Comparison of ENCODE assay signal across 15 cellular contexts in the genomic region with DNA sequence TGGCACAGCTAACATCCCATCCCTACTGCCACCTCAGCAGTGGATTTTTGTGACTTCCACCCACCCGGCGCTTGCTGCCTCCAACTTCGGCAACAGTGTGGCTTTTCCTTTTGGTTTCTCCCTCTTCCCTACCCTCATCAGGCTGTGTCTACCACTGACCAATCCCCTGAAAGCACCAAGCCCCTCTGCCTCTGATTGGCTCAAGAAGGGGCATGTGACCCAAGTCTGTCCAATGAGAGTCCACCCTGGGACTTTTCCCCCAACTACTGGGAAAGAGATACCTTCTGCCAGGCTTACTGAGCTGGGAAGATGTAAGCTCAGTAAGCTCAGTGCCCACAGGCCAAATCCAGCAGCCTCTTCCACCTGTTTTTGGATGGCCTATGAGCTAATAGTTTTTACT. TPM values are rescaled to one million over a fixed set of nuclear protein-coding genes. Genes with fewer than 3 reads are reported as not detected.
DNase-seq lines count a peak whose midpoint lies in the region; ATAC-seq and TF ChIP-seq lines count a peak whose summit lies in the region.
"Had no signal": no experiment of that assay in that cellular context is flagged by ENCODE, and none has a peak within 500 bp of the region (broad histone marks: within the 10 kb centered on the region; RNA-seq: fewer than 3 reads in every experiment).

No MANE protein-coding gene starts in this region.

- H3K4me3 Mint-ChIP-seq in activated naive CD4-positive, alpha-beta T cell treated with anti-CD3 and anti-CD28 coated beads for 36 hours, result no peak overlapping the region
- no peak overlapping the region for H3K4me3 Mint-ChIP-seq in endodermal cell
- H3K4me3 Mint-ChIP-seq: naive thymus-derived CD4-positive, alpha-beta T cell; stimulated activated naive B cell treated with anti-CD40 and anti-IgM and Interleukin-4, amounts not matched to agents 10 μg/mL and 1 μg/mL and 100 μg/mL, for 72 hours had no signal

- no peak for TF ChIP-seq POLR2A in sigmoid colon (IDR thresholded peaks at IDR 0.05)
- no peak for TF ChIP-seq POLR2A in gastroesophageal sphincter (IDR thresholded peaks at IDR 0.05)

- no peak overlapping the region for H3K4me3 ChIP-seq in Panc1 (ENCODE audit: low read depth in 2 of 2, low read length in 2 of 2)
- no peak overlapping the region for H3K4me3 ChIP-seq in endodermal cell (ENCODE audit: low read length)
- no peak overlapping the region for H3K4me3 ChIP-seq in upper lobe of right lung
- no peak overlapping the region for H3K4me3 ChIP-seq in sigmoid colon
- no peak overlapping the region for H3K4me3 ChIP-seq in gastroesophageal sphincter
- H3K4me3 ChIP-seq: uterus had no signal

- H3K4me1 ChIP-seq in Panc1 (ENCODE audit: control insufficient read depth, insufficient read depth, low read length), result no peaks in the 10 kb centered on the region
- no peaks in the 10 kb centered on the region for H3K4me1 ChIP-seq in endodermal cell (ENCODE audit: control insufficient read depth, insufficient read depth, low read length)
- peaks cover 17% of the 10 kb centered on the region for H3K4me1 ChIP-seq in upper lobe of right lung
- peaks cover 0 to 23% (median 19%) of the 10 kb centered on the region in 4 donors for H3K4me1 ChIP-seq in sigmoid colon
- H3K4me1 ChIP-seq in gastroesophageal sphincter, result peaks cover 0 to 82% (median 6%) of the 10 kb centered on the region in 3 donors

- CTCF ChIA-PET in activated naive CD4-positive, alpha-beta T cell treated with anti-CD3 and anti-CD28 coated beads for 36 hours (lab: Charles Lee), result no interaction called here
- CTCF ChIA-PET in Panc1 (lab: Charles Lee), result no interaction called here

- POLR2A ChIA-PET in Panc1 (lab: Charles Lee), result no interaction called here

- intact Hi-C loops in activated naive CD4-positive, alpha-beta T cell treated with anti-CD3 and anti-CD28 coated beads for 36 hours (cut with micrococcal nuclease), result no loop called here
- intact Hi-C loops in Panc1 (cut with micrococcal nuclease; ENCODE audit: unreplicated experiment) (no loop called here), upper lobe of right lung (cut with DNase I) (no loop called here), sigmoid colon (cut with DNase I) (no loop called here)

- peak; percentile 38 to 62 for ATAC-seq in activated naive CD4-positive, alpha-beta T cell treated with anti-CD3 and anti-CD28 coated beads, Interleukin-2, amount 50 U/mL, for 72 hours
- ATAC-seq in Panc1 (peak; percentile 66), upper lobe of right lung (peak; percentile 33), left lobe of liver (no peak), gastroesophageal sphincter (no peak)
- ATAC-seq: naive thymus-derived CD4-positive, alpha-beta T cell had no signal

- no peaks in the 10 kb centered on the region for H3K9me3 ChIP-seq in Panc1 (ENCODE audit: control insufficient read depth, insufficient read depth, low read depth, low read length)
- no peaks in the 10 kb centered on the region for H3K9me3 ChIP-seq in endodermal cell (ENCODE audit: control insufficient read depth, low read length)
- H3K9me3 ChIP-seq in upper lobe of right lung, result no peaks in the 10 kb centered on the region
- no peaks in the 10 kb centered on the region for H3K9me3 ChIP-seq in sigmoid colon
- H3K9me3 ChIP-seq in gastroesophageal sphincter, result no peaks in the 10 kb centered on the region
- H3K9me3 ChIP-seq: uterus had no signal

- H3K27me3 Mint-ChIP-seq in activated naive CD4-positive, alpha-beta T cell treated with anti-CD3 and anti-CD28 coated beads for 36 hours (ENCODE audit: low read depth), result no peaks in the 10 kb centered on the region
- H3K27me3 Mint-ChIP-seq in endodermal cell (ENCODE audit: insufficient read depth), result no peaks in the 10 kb centered on the region
- H3K27me3 Mint-ChIP-seq: naive thymus-derived CD4-positive, alpha-beta T cell; stimulated activated naive B cell treated with anti-CD40 and anti-IgM and Interleukin-4, amounts not matched to agents 10 μg/mL and 1 μg/mL and 100 μg/mL, for 72 hours had no signal

- peaks cover 6% of the 10 kb centered on the region for H3K36me3 ChIP-seq in Panc1 (ENCODE audit: control insufficient read depth, insufficient read depth, low read length)
- peaks cover 87% of the 10 kb centered on the region for H3K36me3 ChIP-seq in endodermal cell (ENCODE audit: control insufficient read depth, insufficient read depth, low read length)
- peaks cover 89% of the 10 kb centered on the region for H3K36me3 ChIP-seq in upper lobe of right lung
- peaks cover 25 to 96% (median 53%) of the 10 kb centered on the region in 4 donors for H3K36me3 ChIP-seq in sigmoid colon
- H3K36me3 ChIP-seq in gastroesophageal sphincter, result peaks cover 0 to 95% of the 10 kb centered on the region in 2 donors
- H3K36me3 ChIP-seq: uterus had no signal

- no peaks in the 10 kb centered on the region for H3K27me3 ChIP-seq in Panc1 (ENCODE audit: control insufficient read depth, insufficient read depth, low read length)
- no peaks in the 10 kb centered on the region for H3K27me3 ChIP-seq in endodermal cell (ENCODE audit: control insufficient read depth, insufficient read depth, low read length, poor library complexity, severe bottlenecking)
- H3K27me3 ChIP-seq in upper lobe of right lung, result no peaks in the 10 kb centered on the region
- no peaks in the 10 kb centered on the region for H3K27me3 ChIP-seq in sigmoid colon
- H3K27me3 ChIP-seq in gastroesophageal sphincter, result no peaks in the 10 kb centered on the region
- H3K27me3 ChIP-seq: uterus had no signal

- no TSS peak for BruUV-seq in Panc1 (replicated peaks; lab: Mats Ljungman, UMichigan)

- no peak for TF ChIP-seq CTCF in Panc1 (IDR thresholded peaks at IDR 0.05)
- TF ChIP-seq CTCF in endodermal cell (conservative IDR thresholded peaks at IDR 0.05), result no peak
- no peak for TF ChIP-seq CTCF in upper lobe of right lung (IDR thresholded peaks at IDR 0.05)
- no peak for TF ChIP-seq CTCF in sigmoid colon (IDR thresholded peaks at IDR 0.05)
- no peak for TF ChIP-seq CTCF in gastroesophageal sphincter (IDR thresholded peaks at IDR 0.05)

- H3K27ac ChIP-seq in Panc1 (ENCODE audit: low read length), result no peak overlapping the region
- no peak overlapping the region for H3K27ac ChIP-seq in endodermal cell (ENCODE audit: low read depth, low read length)
- no peak overlapping the region for H3K27ac ChIP-seq in upper lobe of right lung
- peak overlapping the region in 1 of 4 donors; percentile 44 for H3K27ac ChIP-seq in sigmoid colon
- peak overlapping the region in 2 of 4 donors; percentile 65 to 68 for H3K27ac ChIP-seq in gastroesophageal sphincter
- H3K27ac ChIP-seq: uterus had no signal

- no peak for DNase-seq in activated naive CD4-positive, alpha-beta T cell treated with anti-CD3 and anti-CD28 coated beads, Interleukin-2, amount 50 U/mL, for 72 hours (ENCODE audit: low spot score in 2 of 2)
- no peak for DNase-seq in activated naive CD4-positive, alpha-beta T cell treated with anti-CD3 and anti-CD28 coated beads for 36 hours
- no peak for DNase-seq in Panc1 (ENCODE audit: low read depth, low spot score)
- DNase-seq in endodermal cell, result peak; percentile 64
- DNase-seq in upper lobe of right lung, result no peak
- DNase-seq in sigmoid colon, result no peak
- DNase-seq in left lobe of liver (ENCODE audit: low spot score), result no peak
- DNase-seq: activated CD4-positive, alpha-beta T cell treated with anti-CD3 and anti-CD28 coated beads for 4 hours; foreskin melanocyte; naive thymus-derived CD4-positive, alpha-beta T cell; NCI-H1436 treated with DMSO at 0.1 percent for 48 hours; stimulated activated CD4-positive, alpha-beta T cell treated with anti-CD3 and anti-CD28 coated beads, Interleukin-2, amount 100 ng/mL, for 48 hours; stimulated activated naive B cell treated with anti-CD40 and anti-IgM and Interleukin-4, amounts not matched to agents 10 μg/mL and 1 μg/mL and 100 μg/mL, for 72 hours; uterus had no signal

- no peaks in the 10 kb centered on the region for H3K9me3 Mint-ChIP-seq in activated naive CD4-positive, alpha-beta T cell treated with anti-CD3 and anti-CD28 coated beads, Interleukin-2, amount 50 U/mL, for 72 hours
- H3K9me3 Mint-ChIP-seq in activated naive CD4-positive, alpha-beta T cell treated with anti-CD3 and anti-CD28 coated beads for 36 hours, result no peaks in the 10 kb centered on the region
- no peaks in the 10 kb centered on the region for H3K9me3 Mint-ChIP-seq in endodermal cell

- H3K4me1 Mint-ChIP-seq in activated naive CD4-positive, alpha-beta T cell treated with anti-CD3 and anti-CD28 coated beads for 36 hours (ENCODE audit: low read depth), result peaks cover 24% of the 10 kb centered on the region
- H3K4me1 Mint-ChIP-seq in endodermal cell, result no peaks in the 10 kb centered on the region

- H3K9ac ChIP-seq in endodermal cell (ENCODE audit: extremely low read depth, low read length, poor library complexity, severe bottlenecking), result no peak overlapping the region

- H3K36me3 Mint-ChIP-seq in activated naive CD4-positive, alpha-beta T cell treated with anti-CD3 and anti-CD28 coated beads, Interleukin-2, amount 50 U/mL, for 72 hours, result peaks cover 24 to 48% of the 10 kb centered on the region in 2 donors
- H3K36me3 Mint-ChIP-seq in activated naive CD4-positive, alpha-beta T cell treated with anti-CD3 and anti-CD28 coated beads for 36 hours (ENCODE audit: low read depth), result peaks cover 51% of the 10 kb centered on the region
- peaks cover 86% of the 10 kb centered on the region for H3K36me3 Mint-ChIP-seq in endodermal cell (ENCODE audit: low read depth)

- TF ChIP-seq EP300 in sigmoid colon (IDR thresholded peaks at IDR 0.05), result no peak
- no peak for TF ChIP-seq EP300 in gastroesophageal sphincter (IDR thresholded peaks at IDR 0.05)

- 93 to 100% methylated on average over 3 of the region's 3 CpGs for WGBS in endodermal cell (ENCODE audit: insufficient coverage in 1 of 2, insufficient read length in 1 of 2), 2 experiments
- WGBS in sigmoid colon, 2 donors, result 96 to 97% methylated on average over 3 of the region's 3 CpGs
- 93 to 100% methylated on average over 3 of the region's 3 CpGs for WGBS in gastroesophageal sphincter (ENCODE audit: low coverage in 1 of 2), 2 donors

- in situ Hi-C loops in Panc1 (cut with HindIII; ENCODE audit: low pct_unique_long_range_greater_than_20kb, low sequenced_read_pairs), result no loop called here

- H3K27ac Mint-ChIP-seq in activated naive CD4-positive, alpha-beta T cell treated with anti-CD3 and anti-CD28 coated beads, Interleukin-2, amount 50 U/mL, for 72 hours, result no peak overlapping the region
- H3K27ac Mint-ChIP-seq in activated naive CD4-positive, alpha-beta T cell treated with anti-CD3 and anti-CD28 coated beads for 36 hours, result no peak overlapping the region
- no peak overlapping the region for H3K27ac Mint-ChIP-seq in endodermal cell
- H3K27ac Mint-ChIP-seq: stimulated activated naive B cell treated with anti-CD40 and anti-IgM and Interleukin-4, amounts not matched to agents 10 μg/mL and 1 μg/mL and 100 μg/mL, for 72 hours had no signal

RNA-seq across cellular contexts. Expression of a gene that starts 5.8 kb away (rescaled TPM):
- 10 to 100 TPM; 44.0 to 45.8 TPM for total RNA-seq in activated naive CD4-positive, alpha-beta T cell treated with anti-CD3 and anti-CD28 coated beads, Interleukin-2, amount 50 U/mL, for 72 hours
- 10 to 100 TPM; 51.0 to 59.2 TPM for total RNA-seq in activated naive CD4-positive, alpha-beta T cell treated with anti-CD3 and anti-CD28 coated beads for 36 hours
- total RNA-seq in Panc1 (2021; ENCODE audit: unreplicated experiment) (70.7 TPM), endodermal cell (10 to 100 TPM; 57.6 to 91.4 TPM), upper lobe of right lung (76.7 TPM), sigmoid colon (100 to 1,000 TPM in 2 of 4 donors, 10 to 100 TPM in 2; 65.2 to 110 (median 86.2) TPM), left lobe of liver (37.9 TPM), gastroesophageal sphincter (100 to 1,000 TPM in 1 of 4 donors, 10 to 100 TPM in 3; 73.4 to 112 (median 86.0) TPM)
- 47.5 TPM for polyA plus RNA-seq in Panc1 (2012; ENCODE audit: insufficient read length)
- polyA plus RNA-seq in endodermal cell (2013, experiment 1 of 2), result 72.8 TPM
- polyA plus RNA-seq in endodermal cell (2013, experiment 2 of 2), result 68.6 TPM
- polyA plus RNA-seq in sigmoid colon, result 10 to 100 TPM; 82.5 to 99.7 (median 88.5) TPM

RNA-seq across cellular contexts. Expression of a gene that starts 6.8 kb away (rescaled TPM):
- total RNA-seq in activated naive CD4-positive, alpha-beta T cell treated with anti-CD3 and anti-CD28 coated beads, Interleukin-2, amount 50 U/mL, for 72 hours, result 1 to 10 TPM; 1.6 to 2.5 TPM
- total RNA-seq in activated naive CD4-positive, alpha-beta T cell treated with anti-CD3 and anti-CD28 coated beads for 36 hours, result under 1 TPM; 0.49 to 0.83 TPM
- 8.4 TPM for total RNA-seq in Panc1 (2021; ENCODE audit: unreplicated experiment)
- 11.7 TPM for polyA plus RNA-seq in Panc1 (2012; ENCODE audit: insufficient read length)
- total RNA-seq in endodermal cell, result 1 to 10 TPM; 5.1 to 6.8 TPM
- polyA plus RNA-seq in endodermal cell (2013, experiment 1 of 2), result 2.9 TPM
- polyA plus RNA-seq in endodermal cell (2013, experiment 2 of 2), result 2.2 TPM
- 5.1 TPM for total RNA-seq in upper lobe of right lung
- total RNA-seq in sigmoid colon, result 1 to 10 TPM; 2.3 to 7.5 (median 4.2) TPM
- polyA plus RNA-seq in sigmoid colon, result 1 to 10 TPM; 1.2 to 5.5 (median 2.3) TPM
- 6.0 TPM for total RNA-seq in left lobe of liver
- total RNA-seq in gastroesophageal sphincter, result 10 to 100 TPM in 1 of 4 donors, 1 to 10 TPM in 3; 7.1 to 18.8 (median 8.8) TPM

RNA-seq across cellular contexts. Expression of a gene that starts 26.1 kb away (rescaled TPM):
- 10 to 100 TPM; 24.1 TPM for total RNA-seq in activated naive CD4-positive, alpha-beta T cell treated with anti-CD3 and anti-CD28 coated beads, Interleukin-2, amount 50 U/mL, for 72 hours
- total RNA-seq in activated naive CD4-positive, alpha-beta T cell treated with anti-CD3 and anti-CD28 coated beads for 36 hours, result 10 to 100 TPM; 11.3 to 11.9 TPM
- total RNA-seq in Panc1 (2021; ENCODE audit: unreplicated experiment), result 8.8 TPM
- 6.6 TPM for polyA plus RNA-seq in Panc1 (2012; ENCODE audit: insufficient read length)
- 10 to 100 TPM; 10.8 to 11.8 TPM for total RNA-seq in endodermal cell
- polyA plus RNA-seq in endodermal cell (2013, experiment 1 of 2), result 6.3 TPM
- polyA plus RNA-seq in endodermal cell (2013, experiment 2 of 2), result 7.2 TPM
- 13.4 TPM for total RNA-seq in upper lobe of right lung
- total RNA-seq in sigmoid colon, result 1 to 10 TPM; 5.3 to 6.5 (median 5.9) TPM
- 1 to 10 TPM; 3.0 to 7.9 (median 4.6) TPM for polyA plus RNA-seq in sigmoid colon
- total RNA-seq in left lobe of liver, result 6.0 TPM
- 10 to 100 TPM in 1 of 4 donors, 1 to 10 TPM in 3; 5.8 to 10.5 (median 8.3) TPM for total RNA-seq in gastroesophageal sphincter

Comparison
In these comparisons a context has a peak if more than half of its experiments do, and no peak if none do; other contexts are left out.
1. ATAC-seq: peak in activated naive CD4-positive, alpha-beta T cell treated with anti-CD3 and anti-CD28 coated beads, Interleukin-2, amount 50 U/mL, for 72 hours (2 of 2), Panc1 (single experiment) and upper lobe of right lung (single experiment); none in left lobe of liver (single experiment) and gastroesophageal sphincter (single experiment).